In the genomic region with DNA sequence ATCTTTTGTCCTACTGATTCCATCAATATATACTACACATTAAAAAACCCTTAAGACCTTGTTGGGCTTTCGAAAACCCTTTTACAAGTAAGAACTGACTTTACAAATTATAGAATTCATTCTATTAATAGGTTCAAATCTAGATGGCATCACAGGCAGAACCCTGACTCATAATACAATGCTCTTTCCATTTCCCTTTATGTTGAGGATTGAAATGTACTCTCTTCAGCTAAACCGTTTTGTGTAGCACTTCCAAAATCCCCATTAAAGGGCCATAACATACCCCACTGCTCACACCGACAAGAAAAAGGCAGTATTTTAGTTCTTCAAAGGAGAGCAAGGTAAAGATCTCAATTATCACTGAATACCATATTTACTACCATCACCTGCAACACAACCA, we compare ENCODE assay signal across 15 cellular contexts. TPM values are rescaled to one million over a fixed set of nuclear protein-coding genes. Genes with fewer than 3 reads are reported as not detected.
A peak's percentile ranks its signal among the peaks of the same experiment; 100 is the strongest.
DNase-seq lines count a peak whose midpoint lies in the region; ATAC-seq and TF ChIP-seq lines count a peak whose summit lies in the region.
"Had no signal": no experiment of that assay in that cellular context is flagged by ENCODE, and none has a peak within 500 bp of the region (broad histone marks: within the 10 kb centered on the region; RNA-seq: fewer than 3 reads in every experiment).

No MANE protein-coding gene starts in this region.

- no peak for TF ChIP-seq CTCF in gastroesophageal sphincter (IDR thresholded peaks at IDR 0.05)

- H3K9me3 ChIP-seq in gastroesophageal sphincter (no peaks in the 10 kb centered on the region), right cardiac atrium (ENCODE audit: control insufficient read depth, low read length) (no peaks in the 10 kb centered on the region)
- H3K9me3 ChIP-seq: BE2C, left ventricle myocardium inferior had no signal

- peaks cover 0 to 33% of the 10 kb centered on the region in 2 donors for H3K36me3 ChIP-seq in gastroesophageal sphincter

- WGBS in gastroesophageal sphincter (ENCODE audit: low coverage in 1 of 2), 2 donors: 38 to 44% methylated on average over 3 of the region's 3 CpGs
- WGBS in right cardiac atrium: 54% methylated on average over 3 of the region's 3 CpGs

- CTCF ChIA-PET in activated naive CD4-positive, alpha-beta T cell treated with anti-CD3 and anti-CD28 coated beads for 36 hours (lab: Charles Lee): interaction anchor here (1.0 to 1.7 kb wide), 4 partner anchors 9 to 22 kb away, joined by 3 to 6 read pairs (median 6); no protein-coding TSS in a partner anchor
- CTCF ChIA-PET in activated naive CD4-positive, alpha-beta T cell treated with anti-CD3 and anti-CD28 coated beads, Interleukin-2, amount 10 ng/mL, durations not matched to agents 7 days and 5 days (lab: Charles Lee): no interaction called here
- CTCF ChIA-PET in T-cell (lab: Charles Lee): interaction anchor here in 1 of 2 donors (0.5 kb wide), 1 partner anchor 9 kb away, joined by 3 read pairs; no protein-coding TSS in a partner anchor

- no peak for TF ChIP-seq POLR2A in gastroesophageal sphincter (IDR thresholded peaks at IDR 0.05)

- H3K27me3 Mint-ChIP-seq in activated naive CD4-positive, alpha-beta T cell treated with anti-CD3 and anti-CD28 coated beads for 36 hours (ENCODE audit: low read depth): no peaks in the 10 kb centered on the region
- H3K27me3 Mint-ChIP-seq in activated naive CD4-positive, alpha-beta T cell treated with anti-CD3 and anti-CD28 coated beads, Interleukin-2, amount 10 ng/mL, durations not matched to agents 7 days and 5 days: no peaks in the 10 kb centered on the region
- no peaks in the 10 kb centered on the region for H3K27me3 Mint-ChIP-seq in T-cell

- H3K27ac ChIP-seq in gastroesophageal sphincter (peak overlapping the region in 3 of 4 donors; percentile 16 to 30 (median 25)), right cardiac atrium (ENCODE audit: low read length) (no peak overlapping the region)
- H3K27ac ChIP-seq: left ventricle myocardium inferior had no signal

- peaks cover 31 to 97% (median 48%) of the 10 kb centered on the region in 3 donors for H3K4me1 ChIP-seq in gastroesophageal sphincter
- peaks cover 5% of the 10 kb centered on the region for H3K4me1 ChIP-seq in right cardiac atrium (ENCODE audit: control insufficient read depth, insufficient read depth, low read length)

- peaks cover 34% of the 10 kb centered on the region for H3K36me3 Mint-ChIP-seq in activated naive CD4-positive, alpha-beta T cell treated with anti-CD3 and anti-CD28 coated beads for 36 hours (ENCODE audit: low read depth)
- H3K36me3 Mint-ChIP-seq in activated naive CD4-positive, alpha-beta T cell treated with anti-CD3 and anti-CD28 coated beads, Interleukin-2, amount 10 ng/mL, durations not matched to agents 7 days and 5 days: peaks cover 37% of the 10 kb centered on the region
- peaks cover 32% of the 10 kb centered on the region for H3K36me3 Mint-ChIP-seq in T-cell
- peaks cover 98% of the 10 kb centered on the region for H3K36me3 Mint-ChIP-seq in stimulated activated effector memory CD8-positive, alpha-beta T cell treated with anti-CD3 and anti-CD28 coated beads, Interleukin-12 subunit alpha, Interleukin-12 subunit beta, amount 100 ng/mL, for 72 hours

- H3K4me3 Mint-ChIP-seq in activated naive CD4-positive, alpha-beta T cell treated with anti-CD3 and anti-CD28 coated beads for 36 hours: peak overlapping the region; percentile 29
- no peak overlapping the region for H3K4me3 Mint-ChIP-seq in activated naive CD4-positive, alpha-beta T cell treated with anti-CD3 and anti-CD28 coated beads, Interleukin-2, amount 10 ng/mL, durations not matched to agents 7 days and 5 days
- H3K4me3 Mint-ChIP-seq in T-cell: peak overlapping the region; percentile 15 to 52 (median 18)
- peak overlapping the region; percentile 27 for H3K4me3 Mint-ChIP-seq in stimulated activated effector memory CD8-positive, alpha-beta T cell treated with anti-CD3 and anti-CD28 coated beads, Interleukin-12 subunit alpha, Interleukin-12 subunit beta, amount 100 ng/mL, for 72 hours

- H3K9me3 Mint-ChIP-seq in activated naive CD4-positive, alpha-beta T cell treated with anti-CD3 and anti-CD28 coated beads for 36 hours: no peaks in the 10 kb centered on the region
- no peaks in the 10 kb centered on the region for H3K9me3 Mint-ChIP-seq in activated naive CD4-positive, alpha-beta T cell treated with anti-CD3 and anti-CD28 coated beads, Interleukin-2, amount 10 ng/mL, durations not matched to agents 7 days and 5 days
- H3K9me3 Mint-ChIP-seq in T-cell: no peaks in the 10 kb centered on the region
- H3K9me3 Mint-ChIP-seq in stimulated activated effector memory CD8-positive, alpha-beta T cell treated with anti-CD3 and anti-CD28 coated beads, Interleukin-12 subunit alpha, Interleukin-12 subunit beta, amount 100 ng/mL, for 72 hours: no peaks in the 10 kb centered on the region

- ATAC-seq in T-cell (replicated peaks in 1 of 4) (no peak), gastroesophageal sphincter (no peak), HG03520 (IDR thresholded peaks at IDR 0.05; ENCODE audit: unreplicated experiment) (no peak), right cardiac atrium (no peak)
- ATAC-seq in stimulated activated effector memory CD8-positive, alpha-beta T cell treated with anti-CD3 and anti-CD28 coated beads, Interleukin-12 subunit alpha, Interleukin-12 subunit beta, amount 100 ng/mL, for 72 hours: no peak
- ATAC-seq: Right ventricle myocardium inferior had no signal

- H3K4me1 Mint-ChIP-seq in activated naive CD4-positive, alpha-beta T cell treated with anti-CD3 and anti-CD28 coated beads for 36 hours (ENCODE audit: low read depth): peaks cover 70% of the 10 kb centered on the region
- H3K4me1 Mint-ChIP-seq in activated naive CD4-positive, alpha-beta T cell treated with anti-CD3 and anti-CD28 coated beads, Interleukin-2, amount 10 ng/mL, durations not matched to agents 7 days and 5 days: peaks cover 44% of the 10 kb centered on the region
- peaks cover 65 to 78% (median 77%) of the 10 kb centered on the region in 3 donors for H3K4me1 Mint-ChIP-seq in T-cell
- peaks cover 45% of the 10 kb centered on the region for H3K4me1 Mint-ChIP-seq in stimulated activated effector memory CD8-positive, alpha-beta T cell treated with anti-CD3 and anti-CD28 coated beads, Interleukin-12 subunit alpha, Interleukin-12 subunit beta, amount 100 ng/mL, for 72 hours

- H3K27me3 ChIP-seq in gastroesophageal sphincter: no peaks in the 10 kb centered on the region
- H3K27me3 ChIP-seq in right cardiac atrium (ENCODE audit: control insufficient read depth, insufficient read depth): no peaks in the 10 kb centered on the region
- H3K27me3 ChIP-seq: BE2C had no signal

- H3K4me3 ChIP-seq in gastroesophageal sphincter (no peak overlapping the region), right cardiac atrium (ENCODE audit: low read length) (no peak overlapping the region)
- H3K4me3 ChIP-seq: left ventricle myocardium inferior had no signal

- intact Hi-C loops in activated naive CD4-positive, alpha-beta T cell treated with anti-CD3 and anti-CD28 coated beads for 36 hours (cut with micrococcal nuclease): no loop called here
- intact Hi-C loops in right cardiac atrium (cut with DNase I): loop anchor here in 2 of 4 donors (10.0 kb wide), 1 partner anchor 45 kb away; no protein-coding TSS in a partner anchor

- TF ChIP-seq EP300 in gastroesophageal sphincter (IDR thresholded peaks at IDR 0.05): no peak

- DNase-seq in activated naive CD4-positive, alpha-beta T cell treated with anti-CD3 and anti-CD28 coated beads for 36 hours: no peak
- DNase-seq in activated naive CD4-positive, alpha-beta T cell treated with anti-CD3 and anti-CD28 coated beads, Interleukin-2, amount 10 ng/mL, durations not matched to agents 7 days and 5 days: no peak
- DNase-seq in T-cell (no peak), NK-92 (lab: John Stamatoyannopoulos, UW; ENCODE audit: unreplicated experiment) (no peak), right cardiac atrium (no peak)
- DNase-seq in stimulated activated effector memory CD8-positive, alpha-beta T cell treated with anti-CD3 and anti-CD28 coated beads, Interleukin-12 subunit alpha, Interleukin-12 subunit beta, amount 100 ng/mL, for 72 hours (ENCODE audit: low spot score in 2 of 2): no peak
- DNase-seq: activated CD4-positive, alpha-beta T cell treated with anti-CD3 and anti-CD28 coated beads, Interleukin-2, amount 50 U/mL, for 48 hours; activated naive CD4-positive, alpha-beta T cell treated with Interleukin-2 at 50 U/mL for 16 hours; BE2C; foreskin fibroblast; left ventricle myocardium inferior; NCI-H1105 had no signal

- POLR2A ChIA-PET in T-cell (lab: Charles Lee): interaction anchor here (0.6 to 1.5 kb wide), 2 partner anchors 9 to 12 kb away, joined by 3 to 5 read pairs; no protein-coding TSS in a partner anchor

- H3K27ac Mint-ChIP-seq in activated naive CD4-positive, alpha-beta T cell treated with anti-CD3 and anti-CD28 coated beads for 36 hours: peak overlapping the region; percentile 31
- no peak overlapping the region for H3K27ac Mint-ChIP-seq in activated naive CD4-positive, alpha-beta T cell treated with anti-CD3 and anti-CD28 coated beads, Interleukin-2, amount 10 ng/mL, durations not matched to agents 7 days and 5 days
- H3K27ac Mint-ChIP-seq in T-cell: peak overlapping the region in 1 of 2 donors; percentile 34
- peak overlapping the region; percentile 53 for H3K27ac Mint-ChIP-seq in stimulated activated effector memory CD8-positive, alpha-beta T cell treated with anti-CD3 and anti-CD28 coated beads, Interleukin-12 subunit alpha, Interleukin-12 subunit beta, amount 100 ng/mL, for 72 hours

RNA-seq across cellular contexts. Expression of a gene that starts 11.1 kb away (rescaled TPM):
- total RNA-seq in activated naive CD4-positive, alpha-beta T cell treated with anti-CD3 and anti-CD28 coated beads for 36 hours: 100 to 1,000 TPM; 183 to 188 TPM
- 100 to 1,000 TPM; 161 to 193 (median 178) TPM for total RNA-seq in T-cell
- 100 to 1,000 TPM; 264 to 414 (median 344) TPM for total RNA-seq in gastroesophageal sphincter
- total RNA-seq in right cardiac atrium: 100 to 1,000 TPM; 197 to 433 (median 236) TPM
- polyA plus RNA-seq in right cardiac atrium: 74.5 TPM

RNA-seq across cellular contexts. Expression of a gene that starts 41.2 kb away (rescaled TPM):
- 1 to 10 TPM in 1 of 2 experiments, under 1 TPM in 1; 0.95 to 2.0 TPM for total RNA-seq in activated naive CD4-positive, alpha-beta T cell treated with anti-CD3 and anti-CD28 coated beads for 36 hours
- 1 to 10 TPM in 1 of 5 donors, under 1 TPM in 3, not detected in 1; 0.07 to 1.0 (median 0.59) TPM for total RNA-seq in T-cell
- total RNA-seq in gastroesophageal sphincter: 10 to 100 TPM; 13.5 to 30.6 (median 20.1) TPM
- total RNA-seq in right cardiac atrium: 10 to 100 TPM; 20.6 to 25.7 (median 23.2) TPM
- polyA plus RNA-seq in right cardiac atrium: 10.4 TPM

Comparison
In these comparisons a context has a peak if more than half of its experiments do, and no peak if none do; other contexts are left out.
1. RNA of a gene that starts 41.2 kb away (total RNA-seq): 20.6 to 25.7 TPM in right cardiac atrium and 13.5 to 30.6 TPM in gastroesophageal sphincter; 0.95 to 2.0 TPM in activated naive CD4-positive, alpha-beta T cell treated with anti-CD3 and anti-CD28 coated beads for 36 hours and 0.07 to 1.0 TPM in T-cell; every median in the first group is over 4 times any median in the second.